ENCODE assay signal across 12 cellular contexts in the genomic region with DNA sequence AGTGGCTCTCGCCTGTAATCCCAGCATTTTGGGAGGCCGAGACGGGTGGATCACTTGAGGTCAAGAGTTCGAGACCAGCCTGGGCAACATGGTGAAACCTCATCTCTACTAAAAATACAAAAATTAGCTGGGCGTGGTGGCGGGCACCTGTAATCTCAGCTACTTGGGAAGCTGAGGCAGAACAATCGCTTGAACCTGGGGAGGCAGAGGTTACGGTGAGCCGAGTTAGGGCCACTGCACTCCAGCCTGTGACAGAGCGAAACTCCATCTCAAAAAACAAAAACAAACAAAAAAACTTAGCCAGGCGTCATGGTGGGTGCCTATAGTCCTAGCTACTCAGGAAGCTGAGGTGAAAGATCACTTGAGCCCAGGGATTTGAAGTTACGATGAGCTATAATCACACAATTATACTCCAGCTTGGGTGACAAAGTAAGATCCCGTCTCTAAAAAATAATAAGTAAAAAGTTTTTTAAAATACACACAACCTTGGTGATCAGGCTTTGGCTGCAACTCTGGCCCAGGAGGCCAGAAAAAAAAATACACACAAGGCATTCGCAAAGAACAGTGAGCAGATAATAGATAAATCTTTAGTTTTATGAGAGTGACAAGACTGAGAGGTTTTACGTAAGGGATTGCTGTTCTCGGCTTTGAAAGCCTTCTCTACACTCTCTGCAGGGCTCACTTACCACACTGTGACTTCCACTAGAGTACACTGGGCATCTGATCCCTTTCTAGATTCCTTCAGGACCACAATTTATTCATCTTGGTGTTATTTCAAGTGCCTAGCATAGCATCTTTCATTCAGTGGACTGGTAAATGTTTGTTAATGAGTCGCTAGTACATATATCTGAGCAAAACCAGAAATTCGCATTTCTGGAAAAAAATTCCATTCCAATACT.
DNase-seq lines count a peak whose midpoint lies in the region; ATAC-seq and TF ChIP-seq lines count a peak whose summit lies in the region.
"Had no signal": no experiment of that assay in that cellular context is flagged by ENCODE, and none has a peak within 500 bp of the region (broad histone marks: within the 10 kb centered on the region; RNA-seq: fewer than 3 reads in every experiment).

No MANE protein-coding gene starts in this region.

- H3K4me3 Mint-ChIP-seq in nephron, result no peak overlapping the region

- no peaks in the 10 kb centered on the region for H3K9me3 Mint-ChIP-seq in nephron

- DNase-seq in AG08395 (ENCODE audit: low spot score), result peak; percentile 49
- peak; percentile 30 for DNase-seq in EL
- peak; percentile 58 for DNase-seq in adipocyte (ENCODE audit: low read depth)
- DNase-seq in SHP77 (lab: John Stamatoyannopoulos, UW), result no peak
- no peak for DNase-seq in NOMO-1 treated with dmso at 0.1 percent for 144 hours (lab: John Stamatoyannopoulos, UW; ENCODE audit: unreplicated experiment)
- DNase-seq in nucleus accumbens (lab: John Stamatoyannopoulos, UW), result no peak
- DNase-seq: DMS 273 treated with DMSO at 0.1 percent for 48 hours; effector CD4-positive, alpha-beta T cell; NCI-H226; stimulated activated CD4-positive, alpha-beta T cell treated with anti-CD3 and anti-CD28 coated beads, Interleukin-1b, Interleukin-23, amount 100 ng/mL, for 48 hours had no signal

- H3K36me3 Mint-ChIP-seq in nephron (ENCODE audit: low read depth), result peaks cover 17% of the 10 kb centered on the region

- H3K27me3 ChIP-seq in adipocyte (replicated peaks; ENCODE audit: control insufficient read depth, insufficient read depth, low read length), result no peaks in the 10 kb centered on the region

- peaks cover 10% of the 10 kb centered on the region for H3K36me3 ChIP-seq in adipocyte (ENCODE audit: control insufficient read depth, insufficient read depth, low read length, severe bottlenecking)

- no peak for TF ChIP-seq CTCF in nephron (IDR thresholded peaks at IDR 0.05; ENCODE audit: unreplicated experiment in 3 of 3)

- peaks cover 40% of the 10 kb centered on the region for H3K4me1 Mint-ChIP-seq in nephron

- no peaks in the 10 kb centered on the region for H3K9me3 ChIP-seq in adipocyte (ENCODE audit: control insufficient read depth, low read length)

- H3K27ac Mint-ChIP-seq in nephron, result peak overlapping the region; percentile 5 to 57 (median 49)

- peaks cover 52% of the 10 kb centered on the region for H3K4me1 ChIP-seq in adipocyte (ENCODE audit: control insufficient read depth, insufficient read depth, low read length)

- no peak for ATAC-seq in GM21423 (IDR thresholded peaks at IDR 0.05; ENCODE audit: unreplicated experiment)

- no peak overlapping the region for H3K9ac ChIP-seq in adipocyte (ENCODE audit: low read length)

- no peaks in the 10 kb centered on the region for H3K27me3 Mint-ChIP-seq in nephron (ENCODE audit: low read depth)

- no peak overlapping the region for H3K4me3 ChIP-seq in adipocyte (ENCODE audit: low read length)

Comparison
In these comparisons a context has a peak if more than half of its experiments do, and no peak if none do; other contexts are left out.
1. DNase-seq: peak in AG08395 (single experiment), EL (single experiment) and adipocyte (single experiment); none in SHP77 (0 of 2), NOMO-1 treated with dmso at 0.1 percent for 144 hours (single experiment) and nucleus accumbens (0 of 56).